Comparison of ENCODE assay signal across 10 cellular contexts in genomic region chr22:37283393-37283937, GRCh38. TPM values are rescaled to one million over a fixed set of nuclear protein-coding genes. Genes with fewer than 3 reads are reported as not detected.
DNase-seq lines count a peak whose midpoint lies in the region; ATAC-seq, FAIRE-seq and TF ChIP-seq lines count a peak whose summit lies in the region.
"Had no signal": no experiment of that assay in that cellular context is flagged by ENCODE, and none has a peak within 500 bp of the region (broad histone marks: within the 10 kb centered on the region; RNA-seq: fewer than 3 reads in every experiment).

No MANE protein-coding gene starts in this region.

- no peak for TF ChIP-seq POLR2A in H54 (IDR thresholded peaks at IDR 0.05; ENCODE audit: low read depth, low read length)

- TF ChIP-seq CTCF in right atrium auricular region (IDR thresholded peaks at IDR 0.05) (no peak), tibial artery (IDR thresholded peaks at IDR 0.05) (no peak)

- peaks cover 0 to 8% of the 10 kb centered on the region in 2 donors for H3K4me1 ChIP-seq in right atrium auricular region
- no peaks in the 10 kb centered on the region for H3K4me1 ChIP-seq in tibial artery

- H3K9me3 ChIP-seq in right atrium auricular region (no peaks in the 10 kb centered on the region), tibial artery (no peaks in the 10 kb centered on the region)

- peak; percentile 67 for DNase-seq in activated gamma-delta T cell treated with Interleukin-2 at 50 U/mL for 16 hours
- DNase-seq in activated gamma-delta T cell (lab: John Stamatoyannopoulos, UW): no peak
- peak; percentile 83 to 86 for DNase-seq in activated T-cell treated with anti-CD3 and anti-CD28 coated beads, Interleukin-2, amount 50 U/mL, for 48 hours
- DNase-seq in right atrium auricular region (ENCODE audit: low spot score): no peak
- no peak for DNase-seq in tibial artery
- DNase-seq in H54 (ENCODE audit: insufficient read length, low spot score): no peak
- DNase-seq in NCI-H774 (lab: John Stamatoyannopoulos, UW): no peak

- intact Hi-C loops in tibial artery (cut with DNase I; ENCODE audit: low total_unique reads): no loop called here

- FAIRE-seq in H54 (lab: Jason Lieb, UNC): no peak

- H3K4me3 ChIP-seq in right atrium auricular region: peak overlapping the region; percentile 11 to 25
- peak overlapping the region; percentile 29 to 35 for H3K4me3 ChIP-seq in tibial artery

- peak overlapping the region; percentile 33 to 51 for H3K27ac ChIP-seq in right atrium auricular region
- H3K27ac ChIP-seq in tibial artery: no peak overlapping the region
- H3K27ac ChIP-seq: C4-2B had no signal

- ATAC-seq in GM21367 (IDR thresholded peaks at IDR 0.05; ENCODE audit: unreplicated experiment): no peak

- H3K36me3 ChIP-seq in right atrium auricular region: no peaks in the 10 kb centered on the region
- H3K36me3 ChIP-seq in tibial artery: no peaks in the 10 kb centered on the region

- H3K27me3 ChIP-seq in right atrium auricular region (no peaks in the 10 kb centered on the region), tibial artery (peaks cover 0 to 78% of the 10 kb centered on the region in 2 donors)

RNA-seq across cellular contexts. Expression of gene CYTH4, which starts 1.2 kb away (rescaled TPM):
- 1 to 10 TPM; 1.5 to 5.9 TPM for total RNA-seq in right atrium auricular region
- total RNA-seq: myocyte had no signal

RNA-seq across cellular contexts. Expression of gene RAC2, which starts 39.4 kb away (rescaled TPM):
- total RNA-seq in right atrium auricular region: 10 to 100 TPM in 1 of 2 donors, 1 to 10 TPM in 1; 2.9 to 10.3 TPM
- total RNA-seq: myocyte had no signal

Comparison
In these comparisons a context has a peak if more than half of its experiments do, and no peak if none do; other contexts are left out.
1. DNase-seq: peak in activated gamma-delta T cell treated with Interleukin-2 at 50 U/mL for 16 hours (single experiment) and activated T-cell treated with anti-CD3 and anti-CD28 coated beads, Interleukin-2, amount 50 U/mL, for 48 hours (2 of 2); none in activated gamma-delta T cell (single experiment), right atrium auricular region (single experiment), tibial artery (0 of 2), H54 (single experiment) and NCI-H774 (single experiment).
2. H3K27ac ChIP-seq: peak in right atrium auricular region (2 of 2); none in tibial artery (0 of 2).